In the genomic region with DNA sequence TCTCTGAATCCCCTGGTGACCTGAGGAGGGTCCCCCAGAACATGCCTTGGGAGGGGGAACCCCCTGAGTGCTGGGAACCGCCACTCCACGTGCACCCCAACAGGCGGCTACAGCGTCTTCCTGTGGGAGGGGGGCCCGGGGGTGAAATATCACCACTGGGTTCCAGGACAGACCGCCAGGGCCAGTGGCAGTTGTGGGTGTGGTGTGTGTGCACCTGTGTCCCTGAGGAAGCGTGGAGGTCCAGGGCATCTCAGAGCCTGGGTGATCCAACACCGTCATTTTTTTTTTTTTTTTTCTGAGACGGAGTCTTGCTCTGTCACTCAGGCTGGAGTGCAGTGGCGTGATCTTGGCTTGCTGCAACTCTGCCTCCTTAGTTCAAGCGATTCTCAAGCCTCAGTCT, we compare ENCODE assay signal across 13 cellular contexts. TPM values are rescaled to one million over a fixed set of nuclear protein-coding genes. Genes with fewer than 3 reads are reported as not detected.
DNase-seq lines count a peak whose midpoint lies in the region; ATAC-seq and TF ChIP-seq lines count a peak whose summit lies in the region.
"Had no signal": no experiment of that assay in that cellular context is flagged by ENCODE, and none has a peak within 500 bp of the region (broad histone marks: within the 10 kb centered on the region; RNA-seq: fewer than 3 reads in every experiment).

No MANE protein-coding gene starts in this region.

- no peak overlapping the region for H2AFZ ChIP-seq in Loucy (ENCODE audit: low read length)

- H3K27me3 Mint-ChIP-seq in Calu3 (ENCODE audit: unreplicated experiment) (no peaks in the 10 kb centered on the region), endodermal cell (ENCODE audit: insufficient read depth) (peaks cover 4% of the 10 kb centered on the region)
- H3K27me3 Mint-ChIP-seq in central memory CD8-positive, alpha-beta T cell = no peaks in the 10 kb centered on the region
- no peaks in the 10 kb centered on the region for H3K27me3 Mint-ChIP-seq in stimulated activated memory B cell treated with anti-CD40 and anti-IgM and Interleukin-4, amounts not matched to agents 10 μg/mL and 1 μg/mL and 100 μg/mL, for 72 hours

- no peaks in the 10 kb centered on the region for H3K27me3 ChIP-seq in Loucy (ENCODE audit: insufficient read depth, low read length, poor library complexity, severe bottlenecking)
- no peaks in the 10 kb centered on the region for H3K27me3 ChIP-seq in endodermal cell (ENCODE audit: control insufficient read depth, insufficient read depth, low read length, poor library complexity, severe bottlenecking)
- H3K27me3 ChIP-seq: cardiac muscle cell had no signal

- TF ChIP-seq CTCF in Calu3 (IDR thresholded peaks at IDR 0.05; ENCODE audit: unreplicated experiment) (no peak), Loucy (conservative IDR thresholded peaks at IDR 0.05; ENCODE audit: low read length) (no peak), endodermal cell (conservative IDR thresholded peaks at IDR 0.05) (no peak)

- H3K9me3 ChIP-seq in Loucy (ENCODE audit: insufficient read depth, low read depth, low read length) = no peaks in the 10 kb centered on the region
- no peaks in the 10 kb centered on the region for H3K9me3 ChIP-seq in endodermal cell (ENCODE audit: control insufficient read depth, low read length)

- H3K4me3 Mint-ChIP-seq in Calu3 (ENCODE audit: low read depth, unreplicated experiment) = peak overlapping the region; percentile 43
- H3K4me3 Mint-ChIP-seq in central memory CD8-positive, alpha-beta T cell = peak overlapping the region; percentile 91
- peak overlapping the region; percentile 83 for H3K4me3 Mint-ChIP-seq in stimulated activated memory B cell treated with anti-CD40 and anti-IgM and Interleukin-4, amounts not matched to agents 10 μg/mL and 1 μg/mL and 100 μg/mL, for 72 hours
- no peak overlapping the region for H3K4me3 Mint-ChIP-seq in endodermal cell

- H3K27ac Mint-ChIP-seq in Calu3 (ENCODE audit: unreplicated experiment) (peak overlapping the region; percentile 74), endodermal cell (no peak overlapping the region)
- peak overlapping the region; percentile 99 for H3K27ac Mint-ChIP-seq in central memory CD8-positive, alpha-beta T cell (ENCODE audit: low read depth)
- peak overlapping the region; percentile 95 for H3K27ac Mint-ChIP-seq in stimulated activated memory B cell treated with anti-CD40 and anti-IgM and Interleukin-4, amounts not matched to agents 10 μg/mL and 1 μg/mL and 100 μg/mL, for 72 hours

- H3K4me2 ChIP-seq in Loucy (ENCODE audit: low read depth, low read length, poor library complexity, severe bottlenecking) = peak overlapping the region; percentile 98

- ATAC-seq in central memory CD8-positive, alpha-beta T cell (replicated peaks; ENCODE audit: extremely low read depth, poor library complexity, severe bottlenecking) = no peak
- ATAC-seq in stimulated activated memory B cell treated with anti-CD40 and anti-IgM and Interleukin-4, amounts not matched to agents 10 μg/mL and 1 μg/mL and 100 μg/mL, for 72 hours = no peak
- no peak for ATAC-seq in HG03175 (IDR thresholded peaks at IDR 0.05; ENCODE audit: unreplicated experiment)
- ATAC-seq: left cardiac atrium had no signal

- no peak for DNase-seq in Calu3
- DNase-seq in central memory CD8-positive, alpha-beta T cell (ENCODE audit: low spot score in 2 of 2) = no peak
- no peak for DNase-seq in G401 (ENCODE audit: low spot score)
- no peak for DNase-seq in endodermal cell
- DNase-seq in substantia nigra (lab: John Stamatoyannopoulos, UW) = no peak
- DNase-seq: activated CD8-positive, alpha-beta memory T cell treated with anti-CD3 and anti-CD28 coated beads for 24 hours; foreskin melanocyte; left cardiac atrium; NCI-H345 had no signal

- H3K9me2 ChIP-seq in Loucy (replicated peaks; ENCODE audit: low read depth, low read length) = no peaks in the 10 kb centered on the region

- H3K79me2 ChIP-seq in Loucy (ENCODE audit: insufficient read depth, low read length) = peaks cover 48% of the 10 kb centered on the region

- H3K9me3 Mint-ChIP-seq in Calu3 (ENCODE audit: low read depth, unreplicated experiment) (no peaks in the 10 kb centered on the region), endodermal cell (no peaks in the 10 kb centered on the region)
- H3K9me3 Mint-ChIP-seq in central memory CD8-positive, alpha-beta T cell = no peaks in the 10 kb centered on the region
- no peaks in the 10 kb centered on the region for H3K9me3 Mint-ChIP-seq in stimulated activated memory B cell treated with anti-CD40 and anti-IgM and Interleukin-4, amounts not matched to agents 10 μg/mL and 1 μg/mL and 100 μg/mL, for 72 hours

- H3K9ac ChIP-seq in Loucy (ENCODE audit: low read depth, low read length, poor library complexity, severe bottlenecking) (peak overlapping the region; percentile 77), endodermal cell (ENCODE audit: extremely low read depth, low read length, poor library complexity, severe bottlenecking) (no peak overlapping the region)

- H3K4me1 ChIP-seq in Loucy (ENCODE audit: insufficient read depth, low read length, poor library complexity, severe bottlenecking) (peaks cover 37% of the 10 kb centered on the region), endodermal cell (ENCODE audit: control insufficient read depth, insufficient read depth, low read length) (no peaks in the 10 kb centered on the region)

- H4K20me1 ChIP-seq in Loucy (ENCODE audit: insufficient read depth, low read length, poor library complexity, severe bottlenecking) = peaks cover 8% of the 10 kb centered on the region

- CTCF ChIA-PET in Calu3 (lab: Charles Lee) = interaction anchor here (0.7 kb wide), 1 partner anchor 1016 kb away, joined by 5 read pairs; no protein-coding TSS in a partner anchor

- no peaks in the 10 kb centered on the region for H3F3A ChIP-seq in Loucy (ENCODE audit: low read depth)

- intact Hi-C loops in Calu3 (cut with micrococcal nuclease; ENCODE audit: unreplicated experiment) = no loop called here

- in situ Hi-C loops in G401 (cut with HindIII; ENCODE audit: low sequenced_read_pairs) = no loop called here

- H3K4me1 Mint-ChIP-seq in Calu3 (ENCODE audit: low read depth, unreplicated experiment) = peaks cover 19% of the 10 kb centered on the region
- H3K4me1 Mint-ChIP-seq in central memory CD8-positive, alpha-beta T cell = peaks cover 49% of the 10 kb centered on the region
- H3K4me1 Mint-ChIP-seq in stimulated activated memory B cell treated with anti-CD40 and anti-IgM and Interleukin-4, amounts not matched to agents 10 μg/mL and 1 μg/mL and 100 μg/mL, for 72 hours = peaks cover 37% of the 10 kb centered on the region
- H3K4me1 Mint-ChIP-seq in endodermal cell = peaks cover 5% of the 10 kb centered on the region

- H3K4me3 ChIP-seq in Loucy (ENCODE audit: low read length, poor library complexity, severe bottlenecking) (peak overlapping the region; percentile 96), endodermal cell (ENCODE audit: low read length) (no peak overlapping the region)
- H3K4me3 ChIP-seq: cardiac muscle cell had no signal

- no peak overlapping the region for H3K27ac ChIP-seq in endodermal cell (ENCODE audit: low read depth, low read length)
- no peak overlapping the region for H3K27ac ChIP-seq in substantia nigra (ENCODE audit: low read depth, low read length, poor library complexity, severe bottlenecking)
- H3K27ac ChIP-seq: cardiac muscle cell had no signal

- peaks cover under 1% of the 10 kb centered on the region; the same call in 1 of the 2 replicates for H3K36me3 ChIP-seq in Loucy (ENCODE audit: insufficient read depth, low read length)
- no peaks in the 10 kb centered on the region for H3K36me3 ChIP-seq in endodermal cell (ENCODE audit: control insufficient read depth, insufficient read depth, low read length)
- H3K36me3 ChIP-seq: cardiac muscle cell had no signal

- no TSS peak for BruUV-seq in Calu3 (replicated peaks; lab: Mats Ljungman, UMichigan)

- WGBS in endodermal cell (ENCODE audit: insufficient coverage in 1 of 2, insufficient read length in 1 of 2), 2 experiments = 87 to 90% methylated on average over 7 to 11 of the region's 11 CpGs

- peaks cover 42% of the 10 kb centered on the region for H3K36me3 Mint-ChIP-seq in Calu3 (ENCODE audit: insufficient read depth, unreplicated experiment)
- H3K36me3 Mint-ChIP-seq in central memory CD8-positive, alpha-beta T cell (ENCODE audit: insufficient read depth) = peaks cover 94% of the 10 kb centered on the region
- H3K36me3 Mint-ChIP-seq in stimulated activated memory B cell treated with anti-CD40 and anti-IgM and Interleukin-4, amounts not matched to agents 10 μg/mL and 1 μg/mL and 100 μg/mL, for 72 hours = peaks cover 18% of the 10 kb centered on the region
- no peaks in the 10 kb centered on the region for H3K36me3 Mint-ChIP-seq in endodermal cell (ENCODE audit: low read depth)

RNA-seq across cellular contexts. Expression of a gene that starts 4.2 kb away (rescaled TPM):
- total RNA-seq in Calu3 (2022) (72.0 and 90.5 TPM in 2 replicates), endodermal cell (1 to 10 TPM in 1 of 2 donors, under 1 TPM in 1; 0.60 to 1.2 TPM)
- 25.3 and 28.1 TPM in 2 replicates for total RNA-seq in G401 (2014; rRNA removed; shearing (Covaris generic))
- polyA plus RNA-seq in endodermal cell (2013, experiment 1 of 2) = 2.8 TPM
- polyA plus RNA-seq in endodermal cell (2013, experiment 2 of 2) = 2.3 TPM

RNA-seq across cellular contexts. Expression of a gene that starts 33.6 kb away (rescaled TPM):
- 96.1 and 104 TPM in 2 replicates for total RNA-seq in Calu3 (2022)
- total RNA-seq in G401 (2014; rRNA removed; shearing (Covaris generic)) = 181 and 204 TPM in 2 replicates
- total RNA-seq in endodermal cell = 10 to 100 TPM; 82.5 to 86.1 TPM
- 96.1 TPM for polyA plus RNA-seq in endodermal cell (2013, experiment 1 of 2)
- polyA plus RNA-seq in endodermal cell (2013, experiment 2 of 2) = 90.8 TPM

RNA-seq across cellular contexts. Expression of a gene that starts 47.6 kb away (rescaled TPM):
- total RNA-seq in Calu3 (2022) (138 and 139 TPM in 2 replicates), endodermal cell (100 to 1,000 TPM; 103 to 141 TPM)
- 94.8 and 98.6 TPM in 2 replicates for total RNA-seq in G401 (2014; rRNA removed; shearing (Covaris generic))
- polyA plus RNA-seq in endodermal cell (2013, experiment 1 of 2) = 89.7 TPM
- 76.1 TPM for polyA plus RNA-seq in endodermal cell (2013, experiment 2 of 2)

Comparison
In these comparisons a context has a peak if more than half of its experiments do, and no peak if none do; other contexts are left out.
1. RNA of a gene that starts 4.2 kb away (total RNA-seq): 72.0 to 90.5 TPM in Calu3 and 25.3 to 28.1 TPM in G401; 0.60 to 1.2 TPM in endodermal cell; every median in the first group is over 10 times any median in the second.